12 cellular contexts compared by ENCODE assay signal in genomic region chr12:66055837-66056319, GRCh38.
A peak's percentile ranks its signal among the peaks of the same experiment; 100 is the strongest.
DNase-seq lines count a peak whose midpoint lies in the region; ATAC-seq, FAIRE-seq and TF ChIP-seq lines count a peak whose summit lies in the region.
"Had no signal": no experiment of that assay in that cellular context is flagged by ENCODE, and none has a peak within 500 bp of the region (broad histone marks: within the 10 kb centered on the region; RNA-seq: fewer than 3 reads in every experiment).

No MANE protein-coding gene starts in this region.

- no peaks in the 10 kb centered on the region; the same call in 2 of the 3 replicates for H3K9me3 ChIP-seq in GM12878 (replicated peaks; ENCODE audit: control insufficient read depth, insufficient read depth, low read length)
- H3K9me3 ChIP-seq: right atrium auricular region had no signal

- no peak overlapping the region for H3K4me3 ChIP-seq in GM12878
- H3K4me3 ChIP-seq in coronary artery: no peak overlapping the region
- H3K4me3 ChIP-seq: right atrium auricular region had no signal

- H2AFZ ChIP-seq in GM12878 (ENCODE audit: control insufficient read depth, low read depth, low read length): no peak overlapping the region

- SMC1A ChIA-PET in GM12878 (lab: Charles Lee; ENCODE audit: uncharacterized antibody, unreplicated experiment): interaction anchor here (0.5 to 8.7 kb wide), 12 partner anchors 8 to 130 kb away, joined by 3 to 77 read pairs (median 6); no protein-coding TSS in a partner anchor

- no peaks in the 10 kb centered on the region for H4K20me1 ChIP-seq in GM12878 (ENCODE audit: control insufficient read depth, insufficient read depth)

- CTCF ChIA-PET in GM12878 (lab: Yijun Ruan, JAX): interaction anchor here (0.5 to 1.4 kb wide), 7 partner anchors 8 to 283 kb away, joined by 3 to 5 read pairs (median 3); no protein-coding TSS in a partner anchor

- no peaks in the 10 kb centered on the region for H3K36me3 ChIP-seq in GM12878 (ENCODE audit: control insufficient read depth in 2 of 2, insufficient read depth in 2 of 2, low read length in 1 of 2)
- H3K36me3 ChIP-seq: right atrium auricular region had no signal

- no peaks in the 10 kb centered on the region for H3K79me2 ChIP-seq in GM12878 (ENCODE audit: control insufficient read depth, insufficient read depth, low read length)

- H3K27ac ChIP-seq in GM12878 (ENCODE audit: control insufficient read depth, insufficient read depth): peak overlapping the region; percentile 54
- no peak overlapping the region for H3K27ac ChIP-seq in coronary artery
- H3K27ac ChIP-seq: right atrium auricular region had no signal

- 46% methylated on average over 2 of the region's 2 CpGs for WGBS in GM12878 (ENCODE audit: insufficient coverage, insufficient replicate concordance, low lambda C conversion rate, missing lambda C conversion rate)

- no peak for TF ChIP-seq RAD21 in GM12878 (IDR thresholded peaks at IDR 0.05; ENCODE audit: insufficient read depth, low read depth, low read length)

- peaks cover 25% of the 10 kb centered on the region for H3K4me1 ChIP-seq in GM12878 (ENCODE audit: control insufficient read depth, insufficient read depth, low read length)
- H3K4me1 ChIP-seq: right atrium auricular region had no signal

- intact Hi-C loops in GM12878 (cut with micrococcal nuclease; ENCODE audit: unreplicated experiment): loop anchor here (1.0 to 10.0 kb wide), 3 partner anchors 9 to 1441 kb away; partner anchors contain the start of gene RASSF3
- intact Hi-C loops in Right ventricle myocardium inferior (cut with DNase I): no loop called here

- POLR2A ChIA-PET in GM12878 (lab: Charles Lee): interaction anchor here (0.6 to 1.4 kb wide), 4 partner anchors 8 to 55 kb away, joined by 3 to 8 read pairs (median 6); no protein-coding TSS in a partner anchor

- RAD21 ChIA-PET in GM12878 (lab: Charles Lee; ENCODE audit: unreplicated experiment): interaction anchor here (0.7 to 5.2 kb wide), 13 partner anchors 8 to 453 kb away, joined by 3 to 37 read pairs (median 4); no protein-coding TSS in a partner anchor

- FAIRE-seq in GM12878 (lab: Jason Lieb, UNC): peak; percentile 23

- H3K27me3 ChIP-seq in GM12878 (replicated peaks in 1 of 2; ENCODE audit: control insufficient read depth in 2 of 2, insufficient read depth in 2 of 2, low read length in 1 of 2): no peaks in the 10 kb centered on the region
- H3K27me3 ChIP-seq: right atrium auricular region had no signal

- DNase-seq in GM12878 (ENCODE audit: low read depth, low spot score): peak; percentile 76
- DNase-seq in NCI-H2081 treated with DMSO at 0.1 percent for 48 hours (lab: John Stamatoyannopoulos, UW): no peak
- no peak for DNase-seq in T-helper 1 cell
- DNase-seq in coronary artery (ENCODE audit: low spot score): no peak
- no peak for DNase-seq in Right ventricle myocardium inferior (ENCODE audit: missing footprints)
- DNase-seq: amygdala; CD8-positive, alpha-beta memory T cell; left cardiac atrium had no signal

- TF ChIP-seq POLR2A in GM12878 (IDR thresholded peaks at IDR 0.05; ENCODE audit: low read depth, low read length): no peak

- H3K9ac ChIP-seq in GM12878 (ENCODE audit: control insufficient read depth, insufficient read depth, low read length): no peak overlapping the region

- TF ChIP-seq CTCF in GM12878 (IDR thresholded peaks at IDR 0.05 in 2 of 3, conservative IDR thresholded peaks at IDR 0.05 in 1 of 3; ENCODE audit: control insufficient read depth in 2 of 3, extremely low read depth in 1 of 3, insufficient read depth in 1 of 3, low read depth in 3 of 3, low read length in 3 of 3) (no peak), coronary artery (IDR thresholded peaks at IDR 0.05) (no peak)

- TF ChIP-seq EP300 in GM12878 (IDR thresholded peaks at IDR 0.05; ENCODE audit: borderline replicate concordance in 1 of 2, control insufficient read depth in 1 of 2, low read depth in 2 of 2, low read length in 2 of 2): peak; percentile 89 to 98; a peak in 3 of 4 replicates

- no TSS peak for BruUV-seq in GM12878 (replicated peaks; lab: Mats Ljungman, UMichigan)

- in situ Hi-C loops in GM12878 (cut with MboI): no loop called here

- H3K4me2 ChIP-seq in GM12878 (ENCODE audit: control insufficient read depth, insufficient read depth): peak overlapping the region; percentile 26; the same call in 1 of the 2 replicates

- peak; percentile 87 for ATAC-seq in GM18517 (IDR thresholded peaks at IDR 0.05; ENCODE audit: unreplicated experiment)
- ATAC-seq in GM21526 (IDR thresholded peaks at IDR 0.05; ENCODE audit: low FRiP score, unreplicated experiment): peak; percentile 93
- peak; percentile 68 for ATAC-seq in HG03139 (IDR thresholded peaks at IDR 0.05; ENCODE audit: unreplicated experiment)
- ATAC-seq in GM12878: peak; percentile 89
- no peak for ATAC-seq in Right ventricle myocardium inferior
- ATAC-seq: left cardiac atrium had no signal

TF ChIP-seq in GM12878, 131 proteins besides CTCF, POLR2A, EP300 and RAD21 (continues in another document):
- peak; percentile 72; the same call in 1 of the 2 replicates for TF ChIP-seq STAT3 (IDR thresholded peaks at IDR 0.05; ENCODE audit: low read depth, low read length)
- TF ChIP-seq BCL11A (IDR thresholded peaks at IDR 0.05; ENCODE audit: low read depth, low read length): peak; percentile 78
- no peak for TF ChIP-seq ZBTB4 (CRISPR knock-in tag; IDR thresholded peaks at IDR 0.05)
- no peak for TF ChIP-seq FOS (IDR thresholded peaks at IDR 0.05; ENCODE audit: borderline replicate concordance, extremely low read depth, insufficient read length)
- TF ChIP-seq IRF5 (IDR thresholded peaks at IDR 0.05; ENCODE audit: borderline replicate concordance): no peak
- TF ChIP-seq EZH2 (IDR thresholded peaks at IDR 0.05; ENCODE audit: borderline replicate concordance, control insufficient read depth, low read depth, low read length): no peak
- TF ChIP-seq ZNF274 (IDR thresholded peaks at IDR 0.05; ENCODE audit: insufficient read depth, insufficient read length): no peak
- TF ChIP-seq HDAC2 (IDR thresholded peaks at IDR 0.05): no peak
- TF ChIP-seq KAT2A (conservative IDR thresholded peaks at IDR 0.05; ENCODE audit: control insufficient read depth, low read depth, low read length): no peak
- TF ChIP-seq MLLT1 (IDR thresholded peaks at IDR 0.05): 0 out of 2 replicates have a peak, but pooled peaks have one; percentile 52
